28 cellular contexts compared by ENCODE assay signal in the genomic region with DNA sequence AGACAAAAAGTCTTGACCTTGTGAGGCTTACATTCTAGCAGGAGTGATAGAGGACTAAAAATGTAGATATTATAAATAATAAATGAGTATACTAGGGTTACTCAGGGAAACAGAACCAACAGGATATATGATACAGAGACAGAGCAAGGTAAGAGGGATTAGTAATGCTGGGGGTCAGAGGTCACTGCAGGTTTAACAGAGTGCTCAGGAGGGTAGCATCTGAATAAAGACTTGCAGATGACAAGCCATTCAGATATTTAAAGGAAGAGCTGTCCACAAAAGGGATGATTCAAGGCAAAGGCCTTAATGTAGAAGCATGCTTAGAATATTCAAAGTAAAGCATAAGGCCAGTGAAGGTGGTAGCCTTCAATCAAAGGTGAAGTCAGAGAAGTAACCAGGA.
"Had no signal": no experiment of that assay in that cellular context is flagged by ENCODE, and none has a peak within 500 bp of the region (broad histone marks: within the 10 kb centered on the region; RNA-seq: fewer than 3 reads in every experiment).

No MANE protein-coding gene starts in this region.

- H3K27ac Mint-ChIP-seq: mesothelial cell of epicardium; naive B cell; natural killer cell; nephron progenitor cell; neural progenitor cell; stimulated activated memory B cell treated with anti-CD40 and anti-IgM and Interleukin-4, amounts not matched to agents 10 μg/mL and 1 μg/mL and 100 μg/mL, for 72 hours; stimulated activated naive CD8-positive, alpha-beta T cell treated with anti-CD3 and anti-CD28 coated beads, Interleukin-15, amount 100 ng/mL, for 72 hours; type B pancreatic cell had no signal

- H3K27me3 ChIP-seq: left lung, neural progenitor cell, neutrophil, right atrium auricular region, right lobe of liver, tibial nerve, uterus had no signal

- H3K79me2 ChIP-seq: parathyroid adenoma had no signal

- H3K4me1 Mint-ChIP-seq: mesothelial cell of epicardium; naive B cell; natural killer cell; neural progenitor cell; stimulated activated memory B cell treated with anti-CD40 and anti-IgM and Interleukin-4, amounts not matched to agents 10 μg/mL and 1 μg/mL and 100 μg/mL, for 72 hours; stimulated activated naive CD8-positive, alpha-beta T cell treated with anti-CD3 and anti-CD28 coated beads, Interleukin-15, amount 100 ng/mL, for 72 hours had no signal

- H3K27ac ChIP-seq: left lung, lower lobe of right lung, neural progenitor cell, neutrophil, parathyroid adenoma, right atrium auricular region, right lobe of liver, tibial nerve, uterus had no signal

- H2AFZ ChIP-seq: neural progenitor cell, parathyroid adenoma had no signal

- H3K4me3 Mint-ChIP-seq: mesothelial cell of epicardium; naive B cell; natural killer cell; nephron progenitor cell; neural progenitor cell; stimulated activated memory B cell treated with anti-CD40 and anti-IgM and Interleukin-4, amounts not matched to agents 10 μg/mL and 1 μg/mL and 100 μg/mL, for 72 hours; stimulated activated naive CD8-positive, alpha-beta T cell treated with anti-CD3 and anti-CD28 coated beads, Interleukin-15, amount 100 ng/mL, for 72 hours; type B pancreatic cell had no signal

- H3K36me3 Mint-ChIP-seq: mesothelial cell of epicardium; naive B cell; natural killer cell; neural progenitor cell; stimulated activated memory B cell treated with anti-CD40 and anti-IgM and Interleukin-4, amounts not matched to agents 10 μg/mL and 1 μg/mL and 100 μg/mL, for 72 hours; type B pancreatic cell had no signal

- H3K9me3 Mint-ChIP-seq: naive B cell; stimulated activated memory B cell treated with anti-CD40 and anti-IgM and Interleukin-4, amounts not matched to agents 10 μg/mL and 1 μg/mL and 100 μg/mL, for 72 hours; stimulated activated naive CD8-positive, alpha-beta T cell treated with anti-CD3 and anti-CD28 coated beads, Interleukin-15, amount 100 ng/mL, for 72 hours; type B pancreatic cell had no signal

- H3K36me3 ChIP-seq: left lung, lower lobe of right lung, neural progenitor cell, neutrophil, right atrium auricular region, right lobe of liver, tibial nerve, uterus had no signal

- H3K9me3 ChIP-seq: lower lobe of right lung, neutrophil, right atrium auricular region, right lobe of liver, tibial nerve, uterus had no signal

- DNase-seq: hippocampal formation; kidney glomerular epithelial cell; left colon; left lung; lower lobe of right lung; mesendoderm; naive B cell; natural killer cell; nephron progenitor cell; occipital lobe; right lobe of liver; stimulated activated CD4-positive, alpha-beta T cell treated with anti-CD3 and anti-CD28 coated beads, Interleukin-1b, Interleukin-23, amount 100 ng/mL, for 48 hours; stimulated activated CD4-positive, alpha-beta T cell treated with anti-CD3 and anti-CD28 coated beads, Interleukin-2, amount 100 ng/mL, for 48 hours; stimulated activated CD4-positive, alpha-beta T cell treated with anti-CD3 and anti-CD28 coated beads, Interleukin-4, amount 100 ng/mL, for 4 hours; stimulated activated CD8-positive, alpha-beta memory T cell treated with anti-CD3 and anti-CD28 coated beads, Interleukin-4, amount 100 ng/mL, for 48 hours; stimulated activated naive CD4-positive, alpha-beta T cell treated with Interleukin-2 at 50 U/mL for 16 hours; stimulated activated naive CD8-positive, alpha-beta T cell treated with anti-CD3 and anti-CD28 coated beads, Interleukin-15, amount 100 ng/mL, for 72 hours; substantia nigra; uterus had no signal

- H3K27me3 Mint-ChIP-seq: naive B cell; stimulated activated memory B cell treated with anti-CD40 and anti-IgM and Interleukin-4, amounts not matched to agents 10 μg/mL and 1 μg/mL and 100 μg/mL, for 72 hours; stimulated activated naive CD8-positive, alpha-beta T cell treated with anti-CD3 and anti-CD28 coated beads, Interleukin-15, amount 100 ng/mL, for 72 hours; type B pancreatic cell had no signal

- H3K4me2 ChIP-seq: neural progenitor cell, smooth muscle cell had no signal

- H3K4me3 ChIP-seq: left lung, lower lobe of right lung, neural progenitor cell, right atrium auricular region, right lobe of liver, smooth muscle cell, tibial nerve, uterus had no signal

- H3K9ac ChIP-seq: neural progenitor cell, parathyroid adenoma had no signal

- H3K4me1 ChIP-seq: left lung, lower lobe of right lung, neural progenitor cell, parathyroid adenoma, right atrium auricular region, right lobe of liver, tibial nerve, uterus had no signal
